ENCODE assay signal across 10 cellular contexts in the genomic region with DNA sequence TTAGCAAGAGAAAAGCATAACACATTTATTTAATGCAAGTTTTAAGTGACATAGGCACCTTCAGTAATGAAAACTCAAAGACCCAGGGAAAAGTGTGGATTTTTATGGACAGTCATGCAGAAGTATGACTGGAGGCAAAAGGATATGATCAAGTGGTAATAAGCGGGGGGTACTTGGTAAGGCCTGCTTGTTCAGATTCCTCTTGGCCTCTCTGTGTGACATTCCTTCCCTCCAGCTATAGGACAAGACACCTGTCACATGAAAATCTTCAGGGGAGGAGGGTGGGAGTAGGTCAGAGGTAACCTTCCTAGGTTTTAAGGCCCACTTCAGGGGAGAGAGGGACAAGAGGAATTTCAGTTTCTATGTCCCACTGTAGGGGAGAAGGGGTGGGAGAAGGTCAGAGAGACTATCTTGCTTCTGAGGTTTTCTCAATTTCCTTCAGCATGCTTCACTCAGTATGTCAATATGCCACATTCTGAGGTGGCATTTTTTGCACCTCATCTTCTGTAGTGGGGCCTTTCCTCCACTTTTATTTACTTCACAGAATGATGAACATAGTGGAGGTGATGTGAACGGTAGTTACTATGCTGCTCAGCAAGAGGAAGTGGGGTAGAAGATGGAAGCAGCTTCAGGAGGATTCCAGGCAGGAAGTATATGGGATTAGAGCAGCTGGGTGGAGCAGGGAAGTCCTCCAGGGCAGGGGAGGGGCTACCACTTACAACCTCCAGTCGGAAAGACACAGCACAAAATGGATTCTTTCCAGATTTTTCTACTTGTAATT.
A peak's percentile ranks its signal among the peaks of the same experiment; 100 is the strongest.
DNase-seq lines count a peak whose midpoint lies in the region; ATAC-seq and TF ChIP-seq lines count a peak whose summit lies in the region.
"Had no signal": no experiment of that assay in that cellular context is flagged by ENCODE, and none has a peak within 500 bp of the region (broad histone marks: within the 10 kb centered on the region; RNA-seq: fewer than 3 reads in every experiment).

No MANE protein-coding gene starts in this region.

- H3K9me3 ChIP-seq in lower lobe of right lung: no peaks in the 10 kb centered on the region

- H3K36me3 Mint-ChIP-seq in HFFc6 (ENCODE audit: low read depth): no peaks in the 10 kb centered on the region

- peaks cover 30% of the 10 kb centered on the region for H3K4me1 ChIP-seq in lower lobe of right lung

- H3K27me3 ChIP-seq in lower lobe of right lung (ENCODE audit: low read depth): no peaks in the 10 kb centered on the region

- H3K27me3 Mint-ChIP-seq in HFFc6 (ENCODE audit: insufficient read depth): peaks cover 6% of the 10 kb centered on the region; the same call in 1 of the 2 replicates

- H3K9me3 Mint-ChIP-seq in HFFc6: no peaks in the 10 kb centered on the region
- H3K9me3 Mint-ChIP-seq: activated naive CD8-positive, alpha-beta T cell treated with anti-CD3 and anti-CD28 coated beads, Interleukin-2, amount 50 U/mL, for 24 hours had no signal

- no peak overlapping the region for H3K4me3 Mint-ChIP-seq in HFFc6
- H3K4me3 Mint-ChIP-seq: activated naive CD8-positive, alpha-beta T cell treated with anti-CD3 and anti-CD28 coated beads, Interleukin-2, amount 50 U/mL, for 24 hours had no signal

- H3K27ac ChIP-seq in lower lobe of right lung: peak overlapping the region; percentile 43

- intact Hi-C loops in lower lobe of right lung (cut with DNase I): no loop called here

- no peaks in the 10 kb centered on the region for H3K36me3 ChIP-seq in lower lobe of right lung

- H3K4me3 ChIP-seq in lower lobe of right lung: no peak overlapping the region

- no peak overlapping the region; the same call in 1 of the 2 replicates for H3K27ac Mint-ChIP-seq in HFFc6

- peak; percentile 45 for DNase-seq in COLO668 (lab: John Stamatoyannopoulos, UW; ENCODE audit: unreplicated experiment)
- DNase-seq in HFFc6: peak; percentile 28
- peak; percentile 50 for DNase-seq in SHP77 treated with DMSO at 0.1 percent for 48 hours (lab: John Stamatoyannopoulos, UW)
- peak; percentile 63 for DNase-seq in lower lobe of right lung
- no peak for DNase-seq in stimulated activated CD4-positive, alpha-beta T cell treated with anti-CD3 and anti-CD28 coated beads, Interleukin-12 subunit alpha, Interleukin-12 subunit beta, amount 100 ng/mL, for 4 hours
- DNase-seq in HuH-7.5 (ENCODE audit: low spot score): no peak
- DNase-seq: activated naive CD8-positive, alpha-beta T cell treated with anti-CD3 and anti-CD28 coated beads, Interleukin-2, amount 50 U/mL, for 24 hours; NCI-H226 had no signal

- peaks cover 16% of the 10 kb centered on the region for H3K4me1 Mint-ChIP-seq in HFFc6 (ENCODE audit: low read depth)

- ATAC-seq in lower lobe of right lung: peak; percentile 84 to 92
- no peak for ATAC-seq in HG03045 (IDR thresholded peaks at IDR 0.05; ENCODE audit: unreplicated experiment)
- ATAC-seq in HG03135 (IDR thresholded peaks at IDR 0.05; ENCODE audit: unreplicated experiment): no peak

- TF ChIP-seq CTCF in HFFc6 (IDR thresholded peaks at IDR 0.05) (no peak), lower lobe of right lung (IDR thresholded peaks at IDR 0.05) (no peak)

Comparison
In these comparisons a context has a peak if more than half of its experiments do, and no peak if none do; other contexts are left out.
1. DNase-seq: peak in COLO668 (single experiment), HFFc6 (single experiment), SHP77 treated with DMSO at 0.1 percent for 48 hours (single experiment) and lower lobe of right lung (single experiment); none in stimulated activated CD4-positive, alpha-beta T cell treated with anti-CD3 and anti-CD28 coated beads, Interleukin-12 subunit alpha, Interleukin-12 subunit beta, amount 100 ng/mL, for 4 hours (single experiment) and HuH-7.5 (single experiment).
2. ATAC-seq: peak in lower lobe of right lung (2 of 2); none in HG03045 (single experiment) and HG03135 (single experiment).